In genomic region chr1:23980006-23980724, GRCh38 we compare ENCODE assay signal across 8 cellular contexts. TPM values are rescaled to one million over a fixed set of nuclear protein-coding genes. Genes with fewer than 3 reads are reported as not detected.
A peak's percentile ranks its signal among the peaks of the same experiment; 100 is the strongest.
DNase-seq lines count a peak whose midpoint lies in the region; ATAC-seq and TF ChIP-seq lines count a peak whose summit lies in the region.

SRSF10 (minus strand) TSS chr1:23980327; CDS start chr1:23980255, 72 bp downstream.

- H3K27ac ChIP-seq in naive thymus-derived CD4-positive, alpha-beta T cell (ENCODE audit: low read depth, low read length), result peak within 1 kb of the TSS; percentile 98

- no peaks in the 10 kb centered on the region for H3K9me3 ChIP-seq in naive thymus-derived CD4-positive, alpha-beta T cell (ENCODE audit: control insufficient read depth in 2 of 3, low read length in 3 of 3)

- H3K36me3 ChIP-seq in naive thymus-derived CD4-positive, alpha-beta T cell (ENCODE audit: control insufficient read depth in 2 of 3, insufficient read depth in 3 of 3, low read length in 3 of 3), result peaks cover 0 to 13% (median 0%) of the 10 kb centered on the region in 3 experiments

- H3K27ac Mint-ChIP-seq in naive thymus-derived CD4-positive, alpha-beta T cell, result peak within 1 kb of the TSS; percentile 94 to 99 (median 96)
- peak within 1 kb of the TSS; percentile 99 for H3K27ac Mint-ChIP-seq in stimulated activated naive B cell treated with anti-CD40 and anti-IgM and Interleukin-4, amounts not matched to agents 10 μg/mL and 1 μg/mL and 100 μg/mL, for 72 hours

- DNase-seq in EL (peak; percentile 99), GOT3 (lab: John Stamatoyannopoulos, UW) (peak; percentile 92), RPMI8226 (peak; percentile 100), fibroblast of gingiva (ENCODE audit: low read depth) (peak; percentile 99)
- peak; percentile 93 to 96 for DNase-seq in activated T-helper 1 cell treated with anti-CD3 and anti-CD28 coated beads, Interleukin-2, amount 50 U/mL, for 16 hours (ENCODE audit: low read depth in 1 of 2, low spot score in 1 of 2)
- DNase-seq in naive thymus-derived CD4-positive, alpha-beta T cell, result peak; percentile 91 to 99 (median 98)
- DNase-seq in stimulated activated naive B cell treated with anti-CD40 and anti-IgM and Interleukin-4, amounts not matched to agents 10 μg/mL and 1 μg/mL and 100 μg/mL, for 72 hours, result peak; percentile 98

- peak within 1 kb of the TSS; percentile 87 to 98 (median 94) for H3K4me3 Mint-ChIP-seq in naive thymus-derived CD4-positive, alpha-beta T cell
- peak within 1 kb of the TSS; percentile 93 to 96 for H3K4me3 Mint-ChIP-seq in stimulated activated naive B cell treated with anti-CD40 and anti-IgM and Interleukin-4, amounts not matched to agents 10 μg/mL and 1 μg/mL and 100 μg/mL, for 72 hours

- peaks cover 0 to 4% (median 0%) of the 10 kb centered on the region in 11 donors for H3K9me3 Mint-ChIP-seq in naive thymus-derived CD4-positive, alpha-beta T cell
- no peaks in the 10 kb centered on the region for H3K9me3 Mint-ChIP-seq in stimulated activated naive B cell treated with anti-CD40 and anti-IgM and Interleukin-4, amounts not matched to agents 10 μg/mL and 1 μg/mL and 100 μg/mL, for 72 hours

- POLR2A ChIA-PET in naive thymus-derived CD4-positive, alpha-beta T cell (lab: Charles Lee), result interaction anchor here (0.7 to 8.6 kb wide), 7 partner anchors 9 to 558 kb away, joined by 3 to 108 read pairs (median 5); partner anchors contain the start of genes LYPLA2 and PNRC2

- peaks cover 0 to 4% (median 0%) of the 10 kb centered on the region in 5 donors for H3K27me3 Mint-ChIP-seq in naive thymus-derived CD4-positive, alpha-beta T cell
- no peaks in the 10 kb centered on the region for H3K27me3 Mint-ChIP-seq in stimulated activated naive B cell treated with anti-CD40 and anti-IgM and Interleukin-4, amounts not matched to agents 10 μg/mL and 1 μg/mL and 100 μg/mL, for 72 hours

- H3K4me1 Mint-ChIP-seq in naive thymus-derived CD4-positive, alpha-beta T cell, result peaks cover 39 to 57% (median 53%) of the 10 kb centered on the region in 7 donors
- peaks cover 21 to 28% of the 10 kb centered on the region in 2 donors for H3K4me1 Mint-ChIP-seq in stimulated activated naive B cell treated with anti-CD40 and anti-IgM and Interleukin-4, amounts not matched to agents 10 μg/mL and 1 μg/mL and 100 μg/mL, for 72 hours

- H3K4me1 ChIP-seq in naive thymus-derived CD4-positive, alpha-beta T cell (ENCODE audit: control insufficient read depth in 2 of 2, insufficient read depth in 2 of 2, low read length in 2 of 2), result peaks cover 31 to 43% of the 10 kb centered on the region in 2 donors

- H3K27me3 ChIP-seq in naive thymus-derived CD4-positive, alpha-beta T cell (ENCODE audit: control insufficient read depth in 2 of 2, insufficient read depth in 2 of 2, low read length in 2 of 2), result no peaks in the 10 kb centered on the region

- 0 out of 2 replicates have a peak, but pooled peaks have one; percentile 18 for TF ChIP-seq CTCF in LNCAP (IDR thresholded peaks at IDR 0.05)

- CTCF ChIA-PET in naive thymus-derived CD4-positive, alpha-beta T cell (lab: Charles Lee), result interaction anchor here (0.7 to 1.5 kb wide), 3 partner anchors 17 to 20 kb away, joined by 3 to 4 read pairs (median 3); partner anchors contain the start of gene PNRC2

- intact Hi-C loops in naive thymus-derived CD4-positive, alpha-beta T cell (cut with micrococcal nuclease), result loop anchor here (1.0 to 5.0 kb wide), 8 partner anchors 21 to 963 kb away; partner anchors contain the start of genes SRRM1 (in 2 of the 2), FUCA1 (in 1 of the 2), GALE (in 1 of the 2) and KDM1A (in 1 of the 2)

- peaks cover 0 to 31% (median 5%) of the 10 kb centered on the region in 5 donors for H3K36me3 Mint-ChIP-seq in naive thymus-derived CD4-positive, alpha-beta T cell
- H3K36me3 Mint-ChIP-seq in stimulated activated naive B cell treated with anti-CD40 and anti-IgM and Interleukin-4, amounts not matched to agents 10 μg/mL and 1 μg/mL and 100 μg/mL, for 72 hours, result peaks cover 19 to 24% of the 10 kb centered on the region in 2 donors

- peak; percentile 97 for ATAC-seq in naive thymus-derived CD4-positive, alpha-beta T cell
- peak; percentile 93 to 95 for ATAC-seq in stimulated activated naive B cell treated with anti-CD40 and anti-IgM and Interleukin-4, amounts not matched to agents 10 μg/mL and 1 μg/mL and 100 μg/mL, for 72 hours (replicated peaks)

- H3K4me3 ChIP-seq in naive thymus-derived CD4-positive, alpha-beta T cell (ENCODE audit: low read length), result peak within 1 kb of the TSS; percentile 75

RNA-seq across cellular contexts. Expression of gene SRSF10, which starts in this region (rescaled TPM):
- 100 to 1,000 TPM; 170 to 252 (median 193) TPM for total RNA-seq in naive thymus-derived CD4-positive, alpha-beta T cell
- 100 to 1,000 TPM; 108 to 132 TPM for polyA plus RNA-seq in naive thymus-derived CD4-positive, alpha-beta T cell

Comparison
In these comparisons a context has a peak if more than half of its experiments do, and no peak if none do; other contexts are left out.
1. Peak in every context shown above with its lines: DNase-seq, ATAC-seq, H3K4me3 ChIP-seq and H3K27ac ChIP-seq.